In the genomic region with DNA sequence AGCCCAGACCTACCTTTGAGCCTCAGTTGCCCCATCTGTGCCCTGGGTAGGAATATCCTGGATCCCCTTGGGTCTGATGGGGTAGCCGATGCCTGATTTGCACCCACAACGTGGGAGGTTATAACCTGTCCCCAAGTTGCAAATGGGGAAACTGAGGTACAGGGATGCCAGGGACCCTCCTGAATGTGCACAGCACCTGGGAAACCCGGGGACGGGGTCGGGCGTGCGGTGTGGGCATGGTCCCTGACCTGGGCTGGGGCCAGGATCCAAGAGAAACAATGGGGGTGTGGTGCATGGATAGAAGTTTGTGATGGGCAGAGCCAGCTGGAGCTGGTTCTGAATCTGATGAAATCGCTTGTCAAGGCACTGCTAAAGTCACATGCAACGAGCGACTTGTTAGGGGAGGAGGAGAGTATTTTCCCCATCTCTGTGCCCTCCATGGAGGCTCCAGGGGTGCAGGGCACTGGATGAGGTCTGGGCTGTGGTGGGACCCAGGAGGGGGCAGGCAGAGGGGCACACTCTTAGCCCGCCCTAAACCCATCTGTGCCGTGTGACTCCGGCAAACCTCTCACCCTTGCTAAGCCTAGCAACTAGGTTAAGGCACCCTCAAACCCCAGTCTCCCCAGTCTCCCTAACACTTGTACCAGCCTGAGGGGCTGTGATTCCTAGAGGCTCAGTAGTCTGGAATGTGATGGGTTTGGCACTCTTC, we compare ENCODE assay signal across 1 cellular context.
A peak's percentile ranks its signal among the peaks of the same experiment; 100 is the strongest.
TF ChIP-seq lines count a peak whose summit lies in the region.

No MANE protein-coding gene starts in this region.

TF ChIP-seq in HepG2, 621 proteins besides CTCF, POLR2A, EP300 and RAD21 (continued from another document and continues in another):
- TF ChIP-seq, protein P1, sequence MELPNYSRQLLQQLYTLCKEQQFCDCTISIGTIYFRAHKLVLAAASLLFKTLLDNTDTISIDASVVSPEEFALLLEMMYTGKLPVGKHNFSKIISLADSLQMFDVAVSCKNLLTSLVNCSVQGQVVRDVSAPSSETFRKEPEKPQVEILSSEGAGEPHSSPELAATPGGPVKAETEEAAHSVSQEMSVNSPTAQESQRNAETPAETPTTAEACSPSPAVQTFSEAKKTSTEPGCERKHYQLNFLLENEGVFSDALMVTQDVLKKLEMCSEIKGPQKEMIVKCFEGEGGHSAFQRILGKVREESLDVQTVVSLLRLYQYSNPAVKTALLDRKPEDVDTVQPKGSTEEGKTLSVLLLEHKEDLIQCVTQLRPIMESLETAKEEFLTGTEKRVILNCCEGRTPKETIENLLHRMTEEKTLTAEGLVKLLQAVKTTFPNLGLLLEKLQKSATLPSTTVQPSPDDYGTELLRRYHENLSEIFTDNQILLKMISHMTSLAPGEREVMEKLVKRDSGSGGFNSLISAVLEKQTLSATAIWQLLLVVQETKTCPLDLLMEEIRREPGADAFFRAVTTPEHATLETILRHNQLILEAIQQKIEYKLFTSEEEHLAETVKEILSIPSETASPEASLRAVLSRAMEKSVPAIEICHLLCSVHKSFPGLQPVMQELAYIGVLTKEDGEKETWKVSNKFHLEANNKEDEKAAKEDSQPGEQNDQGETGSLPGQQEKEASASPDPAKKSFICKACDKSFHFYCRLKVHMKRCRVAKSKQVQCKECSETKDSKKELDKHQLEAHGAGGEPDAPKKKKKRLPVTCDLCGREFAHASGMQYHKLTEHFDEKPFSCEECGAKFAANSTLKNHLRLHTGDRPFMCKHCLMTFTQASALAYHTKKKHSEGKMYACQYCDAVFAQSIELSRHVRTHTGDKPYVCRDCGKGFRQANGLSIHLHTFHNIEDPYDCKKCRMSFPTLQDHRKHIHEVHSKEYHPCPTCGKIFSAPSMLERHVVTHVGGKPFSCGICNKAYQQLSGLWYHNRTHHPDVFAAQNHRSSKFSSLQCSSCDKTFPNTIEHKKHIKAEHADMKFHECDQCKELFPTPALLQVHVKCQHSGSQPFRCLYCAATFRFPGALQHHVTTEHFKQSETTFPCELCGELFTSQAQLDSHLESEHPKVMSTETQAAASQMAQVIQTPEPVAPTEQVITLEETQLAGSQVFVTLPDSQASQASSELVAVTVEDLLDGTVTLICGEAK (IDR thresholded peaks at IDR 0.05): no peak
- TF ChIP-seq, protein P1 (CRISPR knock-in tag; IDR thresholded peaks at IDR 0.05): no peak
- no peak for TF ChIP-seq TARDBP (CRISPR knock-in tag; IDR thresholded peaks at IDR 0.05)
- TF ChIP-seq PTBP1 (IDR thresholded peaks at IDR 0.05; ENCODE audit: low read depth, low read length, poor library complexity, severe bottlenecking): no peak
- TF ChIP-seq ARHGAP35 (CRISPR knock-in tag; IDR thresholded peaks at IDR 0.05; ENCODE audit: borderline replicate concordance): no peak
- TF ChIP-seq DNMT3B (CRISPR knock-in tag; conservative IDR thresholded peaks at IDR 0.05): peak; percentile 43; the same call in 1 of the 2 replicates
- TF ChIP-seq MLLT10 (CRISPR knock-in tag; IDR thresholded peaks at IDR 0.05): no peak
- no peak for TF ChIP-seq ZFP62 (CRISPR knock-in tag; IDR thresholded peaks at IDR 0.05)
- TF ChIP-seq, protein P2, sequence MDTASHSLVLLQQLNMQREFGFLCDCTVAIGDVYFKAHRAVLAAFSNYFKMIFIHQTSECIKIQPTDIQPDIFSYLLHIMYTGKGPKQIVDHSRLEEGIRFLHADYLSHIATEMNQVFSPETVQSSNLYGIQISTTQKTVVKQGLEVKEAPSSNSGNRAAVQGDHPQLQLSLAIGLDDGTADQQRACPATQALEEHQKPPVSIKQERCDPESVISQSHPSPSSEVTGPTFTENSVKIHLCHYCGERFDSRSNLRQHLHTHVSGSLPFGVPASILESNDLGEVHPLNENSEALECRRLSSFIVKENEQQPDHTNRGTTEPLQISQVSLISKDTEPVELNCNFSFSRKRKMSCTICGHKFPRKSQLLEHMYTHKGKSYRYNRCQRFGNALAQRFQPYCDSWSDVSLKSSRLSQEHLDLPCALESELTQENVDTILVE (CRISPR knock-in tag; IDR thresholded peaks at IDR 0.05): no peak
- no peak for TF ChIP-seq ZNF317 (CRISPR knock-in tag; IDR thresholded peaks at IDR 0.05)
- TF ChIP-seq AHR (CRISPR knock-in tag; IDR thresholded peaks at IDR 0.05): no peak
- TF ChIP-seq PAX8 (CRISPR knock-in tag; IDR thresholded peaks at IDR 0.05; ENCODE audit: borderline replicate concordance): no peak
- no peak for TF ChIP-seq HNRNPUL1 (IDR thresholded peaks at IDR 0.05; ENCODE audit: low read depth, low read length)
- no peak for TF ChIP-seq HMGA1 (CRISPR knock-in tag; conservative IDR thresholded peaks at IDR 0.05)
- TF ChIP-seq NR2F2 (IDR thresholded peaks at IDR 0.05; ENCODE audit: borderline replicate concordance, low read depth): no peak
- TF ChIP-seq KAT2B (IDR thresholded peaks at IDR 0.05; ENCODE audit: borderline replicate concordance, low read depth, low read length): no peak
- peak; percentile 61 for TF ChIP-seq POLR2AphosphoS5 (IDR thresholded peaks at IDR 0.05; ENCODE audit: low read depth, low read length)
- TF ChIP-seq, protein P3, sequence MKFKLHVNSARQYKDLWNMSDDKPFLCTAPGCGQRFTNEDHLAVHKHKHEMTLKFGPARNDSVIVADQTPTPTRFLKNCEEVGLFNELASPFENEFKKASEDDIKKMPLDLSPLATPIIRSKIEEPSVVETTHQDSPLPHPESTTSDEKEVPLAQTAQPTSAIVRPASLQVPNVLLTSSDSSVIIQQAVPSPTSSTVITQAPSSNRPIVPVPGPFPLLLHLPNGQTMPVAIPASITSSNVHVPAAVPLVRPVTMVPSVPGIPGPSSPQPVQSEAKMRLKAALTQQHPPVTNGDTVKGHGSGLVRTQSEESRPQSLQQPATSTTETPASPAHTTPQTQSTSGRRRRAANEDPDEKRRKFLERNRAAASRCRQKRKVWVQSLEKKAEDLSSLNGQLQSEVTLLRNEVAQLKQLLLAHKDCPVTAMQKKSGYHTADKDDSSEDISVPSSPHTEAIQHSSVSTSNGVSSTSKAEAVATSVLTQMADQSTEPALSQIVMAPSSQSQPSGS (CRISPR knock-in tag; IDR thresholded peaks at IDR 0.05): no peak
- TF ChIP-seq HNF4G (IDR thresholded peaks at IDR 0.05; ENCODE audit: borderline replicate concordance, low read depth, low read length): no peak
- peak; percentile 45; the same call in 1 of the 2 replicates for TF ChIP-seq HNF4G (CRISPR knock-in tag; IDR thresholded peaks at IDR 0.05; ENCODE audit: borderline replicate concordance, low read depth)
- no peak for TF ChIP-seq ZSCAN9 (CRISPR knock-in tag; IDR thresholded peaks at IDR 0.05; ENCODE audit: borderline replicate concordance)
- TF ChIP-seq NFIB (CRISPR knock-in tag; IDR thresholded peaks at IDR 0.05; ENCODE audit: borderline replicate concordance): no peak
- TF ChIP-seq IKZF1 (IDR thresholded peaks at IDR 0.05): no peak
- no peak for TF ChIP-seq ZBTB21 (CRISPR knock-in tag; IDR thresholded peaks at IDR 0.05)
- no peak; the same call in 1 of the 2 replicates for TF ChIP-seq SATB2 (CRISPR knock-in tag; IDR thresholded peaks at IDR 0.05)
- TF ChIP-seq, protein P4, sequence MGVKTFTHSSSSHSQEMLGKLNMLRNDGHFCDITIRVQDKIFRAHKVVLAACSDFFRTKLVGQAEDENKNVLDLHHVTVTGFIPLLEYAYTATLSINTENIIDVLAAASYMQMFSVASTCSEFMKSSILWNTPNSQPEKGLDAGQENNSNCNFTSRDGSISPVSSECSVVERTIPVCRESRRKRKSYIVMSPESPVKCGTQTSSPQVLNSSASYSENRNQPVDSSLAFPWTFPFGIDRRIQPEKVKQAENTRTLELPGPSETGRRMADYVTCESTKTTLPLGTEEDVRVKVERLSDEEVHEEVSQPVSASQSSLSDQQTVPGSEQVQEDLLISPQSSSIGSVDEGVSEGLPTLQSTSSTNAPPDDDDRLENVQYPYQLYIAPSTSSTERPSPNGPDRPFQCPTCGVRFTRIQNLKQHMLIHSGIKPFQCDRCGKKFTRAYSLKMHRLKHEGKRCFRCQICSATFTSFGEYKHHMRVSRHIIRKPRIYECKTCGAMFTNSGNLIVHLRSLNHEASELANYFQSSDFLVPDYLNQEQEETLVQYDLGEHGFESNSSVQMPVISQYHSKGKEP (CRISPR knock-in tag; IDR thresholded peaks at IDR 0.05): no peak
- TF ChIP-seq HOXA5 (CRISPR knock-in tag; IDR thresholded peaks at IDR 0.05): no peak
- no peak for TF ChIP-seq ZNF746 (CRISPR knock-in tag; IDR thresholded peaks at IDR 0.05)
- TF ChIP-seq ZNF546 (CRISPR knock-in tag; conservative IDR thresholded peaks at IDR 0.05): no peak
- TF ChIP-seq KDM3A (CRISPR knock-in tag; IDR thresholded peaks at IDR 0.05; ENCODE audit: low read depth): no peak
- TF ChIP-seq ZNF816 (CRISPR knock-in tag; IDR thresholded peaks at IDR 0.05; ENCODE audit: borderline replicate concordance): no peak
- no peak for TF ChIP-seq ZIK1 (CRISPR knock-in tag; IDR thresholded peaks at IDR 0.05; ENCODE audit: borderline replicate concordance, low read depth)
- no peak for TF ChIP-seq SRF (IDR thresholded peaks at IDR 0.05; ENCODE audit: low read depth, low read length)
- 0 out of 2 replicates have a peak, but pooled peaks have one; percentile 34 for TF ChIP-seq SIN3A (IDR thresholded peaks at IDR 0.05; ENCODE audit: borderline replicate concordance, low read depth, low read length)
- TF ChIP-seq, protein P5, sequence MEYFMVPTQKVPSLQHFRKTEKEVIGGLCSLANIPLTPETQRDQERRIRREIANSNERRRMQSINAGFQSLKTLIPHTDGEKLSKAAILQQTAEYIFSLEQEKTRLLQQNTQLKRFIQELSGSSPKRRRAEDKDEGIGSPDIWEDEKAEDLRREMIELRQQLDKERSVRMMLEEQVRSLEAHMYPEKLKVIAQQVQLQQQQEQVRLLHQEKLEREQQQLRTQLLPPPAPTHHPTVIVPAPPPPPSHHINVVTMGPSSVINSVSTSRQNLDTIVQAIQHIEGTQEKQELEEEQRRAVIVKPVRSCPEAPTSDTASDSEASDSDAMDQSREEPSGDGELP (IDR thresholded peaks at IDR 0.05; ENCODE audit: borderline replicate concordance, low read depth): 0 out of 2 replicates have a peak, but pooled peaks have one; percentile 8
- 0 out of 2 replicates have a peak, but pooled peaks have one; percentile 4 for TF ChIP-seq THAP11 (CRISPR knock-in tag; IDR thresholded peaks at IDR 0.05)
- TF ChIP-seq, protein P6, sequence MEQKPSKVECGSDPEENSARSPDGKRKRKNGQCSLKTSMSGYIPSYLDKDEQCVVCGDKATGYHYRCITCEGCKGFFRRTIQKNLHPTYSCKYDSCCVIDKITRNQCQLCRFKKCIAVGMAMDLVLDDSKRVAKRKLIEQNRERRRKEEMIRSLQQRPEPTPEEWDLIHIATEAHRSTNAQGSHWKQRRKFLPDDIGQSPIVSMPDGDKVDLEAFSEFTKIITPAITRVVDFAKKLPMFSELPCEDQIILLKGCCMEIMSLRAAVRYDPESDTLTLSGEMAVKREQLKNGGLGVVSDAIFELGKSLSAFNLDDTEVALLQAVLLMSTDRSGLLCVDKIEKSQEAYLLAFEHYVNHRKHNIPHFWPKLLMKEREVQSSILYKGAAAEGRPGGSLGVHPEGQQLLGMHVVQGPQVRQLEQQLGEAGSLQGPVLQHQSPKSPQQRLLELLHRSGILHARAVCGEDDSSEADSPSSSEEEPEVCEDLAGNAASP (CRISPR knock-in tag; IDR thresholded peaks at IDR 0.05; ENCODE audit: borderline replicate concordance): no peak
- peak; percentile 19 for TF ChIP-seq HNRNPH1 (optimal IDR thresholded peaks at IDR 0.05; ENCODE audit: low read depth, low read length)
- no peak for TF ChIP-seq ZNF326 (CRISPR knock-in tag; IDR thresholded peaks at IDR 0.05; ENCODE audit: borderline replicate concordance)
- TF ChIP-seq ZMYM3 (CRISPR knock-in tag; IDR thresholded peaks at IDR 0.05): no peak
- TF ChIP-seq, protein P7, sequence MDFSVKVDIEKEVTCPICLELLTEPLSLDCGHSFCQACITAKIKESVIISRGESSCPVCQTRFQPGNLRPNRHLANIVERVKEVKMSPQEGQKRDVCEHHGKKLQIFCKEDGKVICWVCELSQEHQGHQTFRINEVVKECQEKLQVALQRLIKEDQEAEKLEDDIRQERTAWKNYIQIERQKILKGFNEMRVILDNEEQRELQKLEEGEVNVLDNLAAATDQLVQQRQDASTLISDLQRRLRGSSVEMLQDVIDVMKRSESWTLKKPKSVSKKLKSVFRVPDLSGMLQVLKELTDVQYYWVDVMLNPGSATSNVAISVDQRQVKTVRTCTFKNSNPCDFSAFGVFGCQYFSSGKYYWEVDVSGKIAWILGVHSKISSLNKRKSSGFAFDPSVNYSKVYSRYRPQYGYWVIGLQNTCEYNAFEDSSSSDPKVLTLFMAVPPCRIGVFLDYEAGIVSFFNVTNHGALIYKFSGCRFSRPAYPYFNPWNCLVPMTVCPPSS (IDR thresholded peaks at IDR 0.05): no peak
- TF ChIP-seq PRMT3 (CRISPR knock-in tag; IDR thresholded peaks at IDR 0.05; ENCODE audit: borderline replicate concordance, low read depth): no peak
- no peak; the same call in 1 of the 2 replicates for TF ChIP-seq TOPORS (CRISPR knock-in tag; IDR thresholded peaks at IDR 0.05)
- TF ChIP-seq KDM5A (IDR thresholded peaks at IDR 0.05; ENCODE audit: borderline replicate concordance, low read length): peak; percentile 24; the same call in 1 of the 2 replicates
